19 cellular contexts compared by ENCODE assay signal in genomic region chr3:11498174-11498573, GRCh38.
A peak's percentile ranks its signal among the peaks of the same experiment; 100 is the strongest.
DNase-seq lines count a peak whose midpoint lies in the region; ATAC-seq and TF ChIP-seq lines count a peak whose summit lies in the region.
"Had no signal": no experiment of that assay in that cellular context is flagged by ENCODE, and none has a peak within 500 bp of the region (broad histone marks: within the 10 kb centered on the region; RNA-seq: fewer than 3 reads in every experiment).

No MANE protein-coding gene starts in this region.

- H3K4me3 Mint-ChIP-seq in MCF 10A (ENCODE audit: unreplicated experiment): no peak overlapping the region
- H3K4me3 Mint-ChIP-seq in activated CD4-positive, alpha-beta T cell treated with anti-CD3 and anti-CD28 coated beads, Interleukin-2, amount 10 ng/mL, durations not matched to agents 24 days and 14 days: no peak overlapping the region
- H3K4me3 Mint-ChIP-seq: activated CD4-positive, alpha-beta memory T cell treated with anti-CD3 and anti-CD28 coated beads, Interleukin-2, amount 10 ng/mL, durations not matched to agents 7 days and 5 days had no signal

- peaks cover 13% of the 10 kb centered on the region for H3K4me1 Mint-ChIP-seq in MCF 10A (ENCODE audit: insufficient read depth, unreplicated experiment)
- H3K4me1 Mint-ChIP-seq in activated CD4-positive, alpha-beta T cell treated with anti-CD3 and anti-CD28 coated beads, Interleukin-2, amount 10 ng/mL, durations not matched to agents 24 days and 14 days: no peaks in the 10 kb centered on the region
- H3K4me1 Mint-ChIP-seq: activated CD4-positive, alpha-beta memory T cell treated with anti-CD3 and anti-CD28 coated beads, Interleukin-2, amount 10 ng/mL, durations not matched to agents 7 days and 5 days had no signal

- no peaks in the 10 kb centered on the region for H3F3A ChIP-seq in MM.1S (ENCODE audit: insufficient read depth, low read length)

- CTCF ChIA-PET in Panc1 (lab: Charles Lee): no interaction called here
- CTCF ChIA-PET in MCF 10A (lab: Yijun Ruan, JAX): interaction anchor here (0.9 kb wide), 1 partner anchor 119 kb away, joined by 3 read pairs; no protein-coding TSS in a partner anchor
- CTCF ChIA-PET in HEK293T (lab: Yijun Ruan, JAX): no interaction called here

- H3K4me2 ChIP-seq in MM.1S (ENCODE audit: low read depth, low read length): no peak overlapping the region
- H3K4me2 ChIP-seq: BLaER1 treated with 17β-estradiol and CSF1 and Interleukin-3, amounts not matched to agents 10 nM and 100 nM had no signal

- H3K27ac ChIP-seq in Panc1 (ENCODE audit: low read length) (peak overlapping the region; percentile 51; the same call in 1 of the 2 replicates), tibial artery (peak overlapping the region; percentile 20 to 57), MM.1S (ENCODE audit: low read length) (no peak overlapping the region)
- H3K27ac ChIP-seq: BLaER1 treated with 17β-estradiol and CSF1 and Interleukin-3, amounts not matched to agents 10 nM and 100 nM; ovary had no signal

- BruUV-seq in Panc1 (replicated peaks; lab: Mats Ljungman, UMichigan) (no TSS peak), MCF 10A (replicated peaks; lab: Mats Ljungman, UMichigan) (no TSS peak)

- H3K36me3 Mint-ChIP-seq in MCF 10A (ENCODE audit: insufficient read depth, unreplicated experiment): peaks cover 4% of the 10 kb centered on the region
- H3K36me3 Mint-ChIP-seq in activated CD4-positive, alpha-beta T cell treated with anti-CD3 and anti-CD28 coated beads, Interleukin-2, amount 10 ng/mL, durations not matched to agents 24 days and 14 days (ENCODE audit: low read depth): peaks cover 5% of the 10 kb centered on the region

- DNase-seq in Panc1 (ENCODE audit: low read depth, low spot score) (no peak), MCF 10A (ENCODE audit: unreplicated experiment) (no peak), left lobe of liver (ENCODE audit: low spot score) (no peak), tibial artery (no peak), HEK293T (ENCODE audit: extremely low spot score) (no peak), MM.1S (no peak)
- DNase-seq in activated CD4-positive, alpha-beta T cell treated with anti-CD3 and anti-CD28 coated beads, Interleukin-2, amount 10 ng/mL, durations not matched to agents 24 days and 14 days: no peak
- DNase-seq: activated CD4-positive, alpha-beta memory T cell treated with anti-CD3 and anti-CD28 coated beads, Interleukin-2, amount 10 ng/mL, durations not matched to agents 7 days and 5 days; activated T-cell treated with anti-CD3 and anti-CD28 coated beads, Interleukin-2, amount 50 U/mL, for 48 hours; cortex of kidney; erythroblast; glutamatergic neuron; NCI-H526 treated with DMSO at 0.1 percent for 48 hours; stimulated activated CD4-positive, alpha-beta T cell treated with anti-CD3 and anti-CD28 coated beads, Interleukin-4, amount 100 ng/mL, for 24 hours; stimulated activated CD8-positive, alpha-beta memory T cell treated with anti-CD3 and anti-CD28 coated beads, Interleukin-4, amount 100 ng/mL, for 48 hours had no signal

- no peak overlapping the region for H2AFZ ChIP-seq in MM.1S (ENCODE audit: low read length)

- TF ChIP-seq CTCF in Panc1 (IDR thresholded peaks at IDR 0.05) (no peak), MCF 10A (IDR thresholded peaks at IDR 0.05; ENCODE audit: unreplicated experiment) (no peak), tibial artery (IDR thresholded peaks at IDR 0.05) (no peak), MM.1S (IDR thresholded peaks at IDR 0.05; ENCODE audit: low read length) (no peak)

- POLR2A ChIA-PET in Panc1 (lab: Charles Lee): no interaction called here
- POLR2A ChIA-PET in MCF 10A (lab: Yijun Ruan, JAX): interaction anchor here (1.7 kb wide), 1 partner anchor 16 kb away, joined by 4 read pairs; no protein-coding TSS in a partner anchor
- POLR2A ChIA-PET in HEK293T (lab: Yijun Ruan, JAX): no interaction called here

- intact Hi-C loops in Panc1 (cut with micrococcal nuclease; ENCODE audit: unreplicated experiment): no loop called here
- intact Hi-C loops in MCF 10A (cut with micrococcal nuclease): loop anchor here (5.0 kb wide), 1 partner anchor 144 kb away; the partner anchor contains the start of gene VGLL4
- intact Hi-C loops in tibial artery (cut with DNase I; ENCODE audit: low total_unique reads): no loop called here
- intact Hi-C loops in activated CD4-positive, alpha-beta T cell treated with anti-CD3 and anti-CD28 coated beads, Interleukin-2, amount 10 ng/mL, durations not matched to agents 24 days and 14 days (cut with micrococcal nuclease): no loop called here

- H3K27me3 ChIP-seq in Panc1 (ENCODE audit: control insufficient read depth, insufficient read depth, low read length) (no peaks in the 10 kb centered on the region), tibial artery (no peaks in the 10 kb centered on the region), MM.1S (replicated peaks; ENCODE audit: insufficient read depth, low read length) (no peaks in the 10 kb centered on the region)
- H3K27me3 ChIP-seq: BLaER1 treated with 17β-estradiol and CSF1 and Interleukin-3, amounts not matched to agents 10 nM and 100 nM; ovary; transverse colon had no signal

- H3K9me3 Mint-ChIP-seq in MCF 10A (ENCODE audit: unreplicated experiment): peaks cover 7% of the 10 kb centered on the region
- H3K9me3 Mint-ChIP-seq in activated CD4-positive, alpha-beta T cell treated with anti-CD3 and anti-CD28 coated beads, Interleukin-2, amount 10 ng/mL, durations not matched to agents 24 days and 14 days: peaks cover 6% of the 10 kb centered on the region
- H3K9me3 Mint-ChIP-seq: activated CD4-positive, alpha-beta memory T cell treated with anti-CD3 and anti-CD28 coated beads, Interleukin-2, amount 10 ng/mL, durations not matched to agents 7 days and 5 days had no signal

- H3K9me3 ChIP-seq in Panc1 (ENCODE audit: control insufficient read depth, insufficient read depth, low read depth, low read length) (no peaks in the 10 kb centered on the region), tibial artery (no peaks in the 10 kb centered on the region), MM.1S (replicated peaks; ENCODE audit: insufficient read depth, low read length) (no peaks in the 10 kb centered on the region)
- H3K9me3 ChIP-seq: ovary had no signal

- H3K36me3 ChIP-seq in Panc1 (ENCODE audit: control insufficient read depth, insufficient read depth, low read length) (no peaks in the 10 kb centered on the region), tibial artery (no peaks in the 10 kb centered on the region), MM.1S (replicated peaks; ENCODE audit: insufficient read depth, low read length) (no peaks in the 10 kb centered on the region)
- H3K36me3 ChIP-seq: ovary, transverse colon had no signal

- H3K4me3 ChIP-seq in Panc1 (ENCODE audit: low read depth in 2 of 2, low read length in 2 of 2): no peak overlapping the region
- H3K4me3 ChIP-seq in tibial artery: no peak overlapping the region
- no peak overlapping the region for H3K4me3 ChIP-seq in MM.1S (ENCODE audit: low read length)
- H3K4me3 ChIP-seq: BLaER1 treated with 17β-estradiol and CSF1 and Interleukin-3, amounts not matched to agents 10 nM and 100 nM; ovary; skin epidermis; transverse colon had no signal

- H3K79me2 ChIP-seq in MM.1S (ENCODE audit: low read length): no peaks in the 10 kb centered on the region

- H4K20me1 ChIP-seq in MM.1S (ENCODE audit: insufficient read depth, low read length): no peaks in the 10 kb centered on the region

- no peaks in the 10 kb centered on the region for H3K27me3 Mint-ChIP-seq in MCF 10A (ENCODE audit: insufficient read depth, unreplicated experiment)
- no peaks in the 10 kb centered on the region for H3K27me3 Mint-ChIP-seq in activated CD4-positive, alpha-beta T cell treated with anti-CD3 and anti-CD28 coated beads, Interleukin-2, amount 10 ng/mL, durations not matched to agents 24 days and 14 days
- H3K27me3 Mint-ChIP-seq: activated CD4-positive, alpha-beta memory T cell treated with anti-CD3 and anti-CD28 coated beads, Interleukin-2, amount 10 ng/mL, durations not matched to agents 7 days and 5 days had no signal

- no peaks in the 10 kb centered on the region for H3K9me2 ChIP-seq in MM.1S (replicated peaks; ENCODE audit: insufficient read depth, low read length)

- no peak overlapping the region for H3K9ac ChIP-seq in MM.1S (ENCODE audit: low read length)
- H3K9ac ChIP-seq: BLaER1 treated with 17β-estradiol and CSF1 and Interleukin-3, amounts not matched to agents 10 nM and 100 nM had no signal

- H3K4me1 ChIP-seq in Panc1 (ENCODE audit: control insufficient read depth, insufficient read depth, low read length) (no peaks in the 10 kb centered on the region; the same call in 1 of the 2 replicates), tibial artery (peaks cover 0 to 33% (median 15%) of the 10 kb centered on the region in 4 donors), MM.1S (ENCODE audit: low read length) (no peaks in the 10 kb centered on the region)

- peak overlapping the region; percentile 13 for H3K27ac Mint-ChIP-seq in MCF 10A (ENCODE audit: low read depth, unreplicated experiment)
- no peak overlapping the region for H3K27ac Mint-ChIP-seq in activated CD4-positive, alpha-beta T cell treated with anti-CD3 and anti-CD28 coated beads, Interleukin-2, amount 10 ng/mL, durations not matched to agents 24 days and 14 days
- H3K27ac Mint-ChIP-seq: activated CD4-positive, alpha-beta memory T cell treated with anti-CD3 and anti-CD28 coated beads, Interleukin-2, amount 10 ng/mL, durations not matched to agents 7 days and 5 days had no signal

- in situ Hi-C loops in Panc1 (cut with HindIII; ENCODE audit: low pct_unique_long_range_greater_than_20kb, low sequenced_read_pairs): no loop called here

- ATAC-seq in Panc1 (no peak), left lobe of liver (peak; percentile 42)

TF ChIP-seq in HEK293T, 16 proteins besides CTCF, POLR2A, EP300 and RAD21:
- TF ChIP-seq CTBP1 (IDR thresholded peaks at IDR 0.05; ENCODE audit: borderline replicate concordance) (no peak), SUZ12 (IDR thresholded peaks at IDR 0.05) (no peak), PKNOX1 (IDR thresholded peaks at IDR 0.05) (no peak), HDGF (IDR thresholded peaks at IDR 0.05; ENCODE audit: borderline replicate concordance) (no peak), ARNT (IDR thresholded peaks at IDR 0.05) (no peak), TARDBP (IDR thresholded peaks at IDR 0.05) (no peak), FOXM1 (IDR thresholded peaks at IDR 0.05; ENCODE audit: borderline replicate concordance) (no peak)
TF ChIP-seq in HEK293T: peak in this region for 0.
